1 cellular context compared by ENCODE assay signal in the genomic region with DNA sequence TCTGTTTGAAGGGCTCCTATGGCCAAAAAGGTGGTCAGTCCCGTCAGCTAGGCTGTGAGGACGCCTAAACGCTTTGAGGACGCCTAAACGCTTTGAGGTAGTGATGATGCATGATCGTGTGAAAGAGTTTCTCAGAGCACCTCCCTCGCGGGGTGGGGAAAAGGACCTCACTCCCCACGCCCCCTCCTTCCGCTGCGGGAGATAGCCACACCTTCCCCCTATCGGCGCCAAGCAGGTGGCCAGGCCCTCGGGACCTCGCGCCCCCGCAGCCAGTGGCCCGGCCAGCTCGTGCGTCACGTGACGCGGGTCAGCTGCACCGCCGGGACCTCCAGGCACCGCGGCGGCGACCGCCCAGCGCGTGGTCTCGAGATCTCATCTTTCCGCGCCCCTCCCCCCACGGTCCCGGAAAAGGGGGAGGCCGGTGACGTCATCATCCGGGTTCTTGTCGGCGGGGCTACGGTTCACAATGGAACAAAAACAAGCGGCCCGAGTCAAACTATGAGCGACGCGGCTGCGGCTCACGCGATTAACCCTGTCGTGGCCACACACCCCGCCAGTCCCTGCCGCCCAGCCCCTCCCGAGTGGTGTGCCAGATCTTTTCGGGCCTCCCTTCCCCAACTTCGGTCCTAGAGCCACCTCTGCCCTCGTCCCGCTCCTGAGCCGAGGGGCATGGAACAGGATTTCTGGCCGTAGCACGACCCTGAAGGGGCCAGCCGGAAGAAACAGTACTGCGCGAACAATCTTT.
TF ChIP-seq lines count a peak whose summit lies in the region.

No MANE protein-coding gene starts in this region.

TF ChIP-seq in GM12878, 131 proteins besides CTCF, POLR2A, EP300 and RAD21 (continued from another document and continues in another):
- TF ChIP-seq POLR2AphosphoS5 (IDR thresholded peaks at IDR 0.05; ENCODE audit: low read length) (peak; percentile 93), MEF2B (IDR thresholded peaks at IDR 0.05; ENCODE audit: partially characterized antibody, poor library complexity, severe bottlenecking) (peak; percentile 94), IRF3 (IDR thresholded peaks at IDR 0.05) (no peak), POLR2AphosphoS2 (IDR thresholded peaks at IDR 0.05; ENCODE audit: low read depth, low read length) (peak; percentile 83; the same call in 1 of the 2 replicates), SMARCA5 (IDR thresholded peaks at IDR 0.05) (peak; percentile 56), SP1 (IDR thresholded peaks at IDR 0.05; ENCODE audit: low read depth, low read length) (peak; percentile 61), BACH1 (IDR thresholded peaks at IDR 0.05; ENCODE audit: borderline replicate concordance) (peak; percentile 94), MEF2A (IDR thresholded peaks at IDR 0.05; ENCODE audit: insufficient read depth, low read depth, low read length) (0 out of 2 replicates have a peak, but pooled peaks have one; percentile 39), RELB (IDR thresholded peaks at IDR 0.05; ENCODE audit: low read depth) (peak; percentile 72), IRF4 (IDR thresholded peaks at IDR 0.05; ENCODE audit: low read depth, low read length) (peak; percentile 37; the same call in 1 of the 2 replicates), PRDM15 (CRISPR knock-in tag; IDR thresholded peaks at IDR 0.05) (peak; percentile 93), JUND (IDR thresholded peaks at IDR 0.05; ENCODE audit: low read depth, low read length) (peak; percentile 96), BCL11A (IDR thresholded peaks at IDR 0.05; ENCODE audit: low read depth, low read length) (peak; percentile 31; the same call in 1 of the 2 replicates), KAT2A (conservative IDR thresholded peaks at IDR 0.05; ENCODE audit: control insufficient read depth, low read depth, low read length) (no peak), NKRF (conservative IDR thresholded peaks at IDR 0.05) (peak; percentile 74), RELA (IDR thresholded peaks at IDR 0.05; ENCODE audit: borderline replicate concordance, partially characterized antibody) (peak; percentile 97), TCF12 (IDR thresholded peaks at IDR 0.05; ENCODE audit: low read depth, low read length) (peak; percentile 95), SMAD5 (IDR thresholded peaks at IDR 0.05; ENCODE audit: low read depth) (peak; percentile 59; the same call in 1 of the 2 replicates), HCFC1 (IDR thresholded peaks at IDR 0.05; ENCODE audit: low read length) (peak; percentile 55), CREM (IDR thresholded peaks at IDR 0.05; ENCODE audit: low read depth) (peak; percentile 93), E4F1 (IDR thresholded peaks at IDR 0.05; ENCODE audit: borderline replicate concordance, partially characterized antibody) (no peak), FOXK2 (IDR thresholded peaks at IDR 0.05) (no peak), CREB1 (IDR thresholded peaks at IDR 0.05; ENCODE audit: low read depth) (peak; percentile 95), ATF7 (IDR thresholded peaks at IDR 0.05; ENCODE audit: low read depth) (peak; percentile 99), ZNF207 (IDR thresholded peaks at IDR 0.05; ENCODE audit: borderline replicate concordance) (peak; percentile 84; the same call in 1 of the 2 replicates), NFXL1 (IDR thresholded peaks at IDR 0.05; ENCODE audit: borderline replicate concordance) (no peak), KLF5 (IDR thresholded peaks at IDR 0.05; ENCODE audit: partially characterized antibody) (no peak), EGR1 (IDR thresholded peaks at IDR 0.05; ENCODE audit: borderline replicate concordance in 1 of 2, low read depth in 2 of 2, low read length in 2 of 2) (peak; percentile 44 to 98), TARDBP (IDR thresholded peaks at IDR 0.05; ENCODE audit: borderline replicate concordance) (peak; percentile 75; the same call in 1 of the 2 replicates), TCF3 (IDR thresholded peaks at IDR 0.05; ENCODE audit: borderline replicate concordance, insufficient read depth, low read depth, low read length) (peak; percentile 96)
- TF ChIP-seq, protein P1, sequence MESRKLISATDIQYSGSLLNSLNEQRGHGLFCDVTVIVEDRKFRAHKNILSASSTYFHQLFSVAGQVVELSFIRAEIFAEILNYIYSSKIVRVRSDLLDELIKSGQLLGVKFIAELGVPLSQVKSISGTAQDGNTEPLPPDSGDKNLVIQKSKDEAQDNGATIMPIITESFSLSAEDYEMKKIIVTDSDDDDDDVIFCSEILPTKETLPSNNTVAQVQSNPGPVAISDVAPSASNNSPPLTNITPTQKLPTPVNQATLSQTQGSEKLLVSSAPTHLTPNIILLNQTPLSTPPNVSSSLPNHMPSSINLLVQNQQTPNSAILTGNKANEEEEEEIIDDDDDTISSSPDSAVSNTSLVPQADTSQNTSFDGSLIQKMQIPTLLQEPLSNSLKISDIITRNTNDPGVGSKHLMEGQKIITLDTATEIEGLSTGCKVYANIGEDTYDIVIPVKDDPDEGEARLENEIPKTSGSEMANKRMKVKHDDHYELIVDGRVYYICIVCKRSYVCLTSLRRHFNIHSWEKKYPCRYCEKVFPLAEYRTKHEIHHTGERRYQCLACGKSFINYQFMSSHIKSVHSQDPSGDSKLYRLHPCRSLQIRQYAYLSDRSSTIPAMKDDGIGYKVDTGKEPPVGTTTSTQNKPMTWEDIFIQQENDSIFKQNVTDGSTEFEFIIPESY (IDR thresholded peaks at IDR 0.05) = no peak
- TF ChIP-seq, protein P2, sequence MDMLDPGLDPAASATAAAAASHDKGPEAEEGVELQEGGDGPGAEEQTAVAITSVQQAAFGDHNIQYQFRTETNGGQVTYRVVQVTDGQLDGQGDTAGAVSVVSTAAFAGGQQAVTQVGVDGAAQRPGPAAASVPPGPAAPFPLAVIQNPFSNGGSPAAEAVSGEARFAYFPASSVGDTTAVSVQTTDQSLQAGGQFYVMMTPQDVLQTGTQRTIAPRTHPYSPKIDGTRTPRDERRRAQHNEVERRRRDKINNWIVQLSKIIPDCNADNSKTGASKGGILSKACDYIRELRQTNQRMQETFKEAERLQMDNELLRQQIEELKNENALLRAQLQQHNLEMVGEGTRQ (IDR thresholded peaks at IDR 0.05; ENCODE audit: borderline replicate concordance, low read depth, low read length) = peak; percentile 92
- TF ChIP-seq, protein P3, sequence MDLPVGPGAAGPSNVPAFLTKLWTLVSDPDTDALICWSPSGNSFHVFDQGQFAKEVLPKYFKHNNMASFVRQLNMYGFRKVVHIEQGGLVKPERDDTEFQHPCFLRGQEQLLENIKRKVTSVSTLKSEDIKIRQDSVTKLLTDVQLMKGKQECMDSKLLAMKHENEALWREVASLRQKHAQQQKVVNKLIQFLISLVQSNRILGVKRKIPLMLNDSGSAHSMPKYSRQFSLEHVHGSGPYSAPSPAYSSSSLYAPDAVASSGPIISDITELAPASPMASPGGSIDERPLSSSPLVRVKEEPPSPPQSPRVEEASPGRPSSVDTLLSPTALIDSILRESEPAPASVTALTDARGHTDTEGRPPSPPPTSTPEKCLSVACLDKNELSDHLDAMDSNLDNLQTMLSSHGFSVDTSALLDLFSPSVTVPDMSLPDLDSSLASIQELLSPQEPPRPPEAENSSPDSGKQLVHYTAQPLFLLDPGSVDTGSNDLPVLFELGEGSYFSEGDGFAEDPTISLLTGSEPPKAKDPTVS (IDR thresholded peaks at IDR 0.05; ENCODE audit: low read depth, low read length) = no peak
- TF ChIP-seq, protein P4, sequence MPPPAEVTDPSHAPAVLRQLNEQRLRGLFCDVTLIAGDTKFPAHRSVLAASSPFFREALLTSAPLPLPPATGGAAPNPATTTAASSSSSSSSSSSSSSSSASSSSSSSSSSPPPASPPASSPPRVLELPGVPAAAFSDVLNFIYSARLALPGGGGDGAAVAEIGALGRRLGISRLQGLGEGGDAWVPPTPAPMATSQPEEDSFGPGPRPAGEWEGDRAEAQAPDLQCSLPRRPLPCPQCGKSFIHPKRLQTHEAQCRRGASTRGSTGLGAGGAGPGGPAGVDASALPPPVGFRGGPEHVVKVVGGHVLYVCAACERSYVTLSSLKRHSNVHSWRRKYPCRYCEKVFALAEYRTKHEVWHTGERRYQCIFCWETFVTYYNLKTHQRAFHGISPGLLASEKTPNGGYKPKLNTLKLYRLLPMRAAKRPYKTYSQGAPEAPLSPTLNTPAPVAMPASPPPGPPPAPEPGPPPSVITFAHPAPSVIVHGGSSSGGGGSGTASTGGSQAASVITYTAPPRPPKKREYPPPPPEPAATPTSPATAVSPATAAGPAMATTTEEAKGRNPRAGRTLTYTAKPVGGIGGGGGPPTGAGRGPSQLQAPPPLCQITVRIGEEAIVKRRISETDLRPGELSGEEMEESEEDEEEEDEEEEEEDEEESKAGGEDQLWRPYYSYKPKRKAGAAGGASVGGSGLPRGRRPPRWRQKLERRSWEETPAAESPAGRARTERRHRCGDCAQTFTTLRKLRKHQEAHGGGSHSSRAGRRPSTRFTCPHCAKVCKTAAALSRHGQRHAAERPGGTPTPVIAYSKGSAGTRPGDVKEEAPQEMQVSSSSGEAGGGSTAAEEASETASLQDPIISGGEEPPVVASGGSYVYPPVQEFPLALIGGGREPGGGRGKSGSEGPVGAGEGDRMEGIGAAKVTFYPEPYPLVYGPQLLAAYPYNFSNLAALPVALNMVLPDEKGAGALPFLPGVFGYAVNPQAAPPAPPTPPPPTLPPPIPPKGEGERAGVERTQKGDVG (CRISPR knock-in tag; IDR thresholded peaks at IDR 0.05) = peak; percentile 92
